Comparison of ENCODE assay signal across 12 cellular contexts in the genomic region with DNA sequence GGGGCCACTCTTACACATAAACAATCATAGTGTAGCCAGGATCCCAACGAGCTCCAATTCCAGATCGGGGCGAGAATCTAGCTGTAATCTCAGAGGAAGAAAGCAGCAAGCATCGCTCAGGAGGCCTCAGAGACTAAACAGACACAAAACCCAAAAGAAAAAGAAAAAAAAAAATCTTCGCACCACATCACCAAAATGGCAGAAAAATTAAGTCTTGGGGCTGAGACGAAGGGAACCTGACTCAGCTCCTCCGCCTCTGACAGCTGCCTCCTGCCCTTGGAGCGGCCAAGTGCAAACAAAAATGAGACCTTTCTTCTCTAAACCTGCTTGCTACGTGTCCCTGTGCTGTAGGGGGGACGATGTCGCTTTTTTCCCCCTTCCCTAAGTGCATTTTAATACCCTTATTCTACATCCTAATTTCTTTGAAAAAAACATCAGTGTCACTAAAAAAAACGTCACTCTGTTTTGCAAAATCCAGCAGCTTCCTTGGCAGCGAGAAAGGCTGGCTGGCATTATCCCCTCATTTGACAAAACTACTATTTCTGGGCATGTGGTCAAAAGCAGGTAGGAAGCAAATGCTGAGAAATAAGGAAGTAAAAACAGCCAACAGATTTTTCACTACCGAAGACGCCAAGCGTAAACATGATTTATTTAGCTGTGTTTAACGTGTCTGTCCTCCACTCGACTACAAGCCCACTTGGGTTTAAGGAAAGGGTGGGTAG. TPM values are rescaled to one million over a fixed set of nuclear protein-coding genes. Genes with fewer than 3 reads are reported as not detected.
A peak's percentile ranks its signal among the peaks of the same experiment; 100 is the strongest.
DNase-seq lines count a peak whose midpoint lies in the region; ATAC-seq and TF ChIP-seq lines count a peak whose summit lies in the region.
"Had no signal": no experiment of that assay in that cellular context is flagged by ENCODE, and none has a peak within 500 bp of the region (broad histone marks: within the 10 kb centered on the region; RNA-seq: fewer than 3 reads in every experiment).

No MANE protein-coding gene starts in this region.

- peak overlapping the region; percentile 88 for H3K27ac Mint-ChIP-seq in activated CD8-positive, alpha-beta T cell treated with anti-CD3 and anti-CD28 coated beads, Interleukin-2, amount 10 ng/mL, durations not matched to agents 7 days and 5 days

- H3K4me1 Mint-ChIP-seq in activated CD8-positive, alpha-beta T cell treated with anti-CD3 and anti-CD28 coated beads, Interleukin-2, amount 10 ng/mL, durations not matched to agents 7 days and 5 days (ENCODE audit: low read depth): peaks cover 83% of the 10 kb centered on the region

- POLR2A ChIA-PET in activated CD8-positive, alpha-beta T cell treated with anti-CD3 and anti-CD28 coated beads, Interleukin-2, amount 10 ng/mL, durations not matched to agents 7 days and 5 days (lab: Charles Lee): interaction anchor here (0.8 to 28.3 kb wide), 6 partner anchors 7 to 26 kb away, joined by 3 to 767 read pairs (median 18); a partner anchor contains a TSS

- H3K36me3 ChIP-seq in esophagus (ENCODE audit: control insufficient read depth in 2 of 2, insufficient read depth in 2 of 2, low read length in 1 of 2) (peaks cover 0 to 1% of the 10 kb centered on the region in 2 donors), stomach (no peaks in the 10 kb centered on the region)
- H3K36me3 ChIP-seq: cardiac muscle cell had no signal

- H3K27ac ChIP-seq in esophagus (ENCODE audit: low read depth in 2 of 2, low read length in 1 of 2): peak overlapping the region; percentile 58 to 80
- peak overlapping the region in 3 of 5 donors; percentile 10 to 33 (median 21) for H3K27ac ChIP-seq in stomach
- H3K27ac ChIP-seq: A549, cardiac muscle cell had no signal

- TF ChIP-seq CTCF in stomach (IDR thresholded peaks at IDR 0.05): no peak

- no peak for TF ChIP-seq POLR2A in stomach (IDR thresholded peaks at IDR 0.05)

- peaks cover 10 to 11% of the 10 kb centered on the region in 2 donors for H3K4me1 ChIP-seq in esophagus (ENCODE audit: control insufficient read depth in 2 of 2, insufficient read depth in 2 of 2, low read length in 1 of 2)
- H3K4me1 ChIP-seq in stomach: peaks cover 3 to 11% (median 9%) of the 10 kb centered on the region in 4 donors
- H3K4me1 ChIP-seq: A549 had no signal

- peak; percentile 42 for DNase-seq in activated CD4-positive, alpha-beta T cell treated with anti-CD3 and anti-CD28 coated beads for 1 hour
- DNase-seq in activated CD4-positive, alpha-beta T cell treated with anti-CD3 and anti-CD28 coated beads for 48 hours: no peak
- DNase-seq in activated CD8-positive, alpha-beta T cell treated with anti-CD3 and anti-CD28 coated beads, Interleukin-2, amount 10 ng/mL, durations not matched to agents 7 days and 5 days: peak; percentile 60
- DNase-seq in stomach (no peak), Kasumi-1 (lab: John Stamatoyannopoulos, UW) (no peak), HT-29 (ENCODE audit: low spot score) (no peak)
- DNase-seq: retina had no signal

- peak; percentile 11 for ATAC-seq in activated CD8-positive, alpha-beta T cell treated with anti-CD3 and anti-CD28 coated beads, Interleukin-2, amount 10 ng/mL, durations not matched to agents 7 days and 5 days
- no peak for ATAC-seq in GM18868 (IDR thresholded peaks at IDR 0.05; ENCODE audit: unreplicated experiment)
- ATAC-seq: A549, Right ventricle myocardium inferior had no signal

- no peaks in the 10 kb centered on the region for H3K27me3 Mint-ChIP-seq in activated CD8-positive, alpha-beta T cell treated with anti-CD3 and anti-CD28 coated beads, Interleukin-2, amount 10 ng/mL, durations not matched to agents 7 days and 5 days (ENCODE audit: low read depth)

- H3K27me3 ChIP-seq in esophagus (ENCODE audit: control insufficient read depth in 1 of 2, insufficient read depth in 2 of 2, low read length in 2 of 2): no peaks in the 10 kb centered on the region
- H3K27me3 ChIP-seq in stomach: peaks cover 8 to 65% (median 30%) of the 10 kb centered on the region in 3 donors

- H3K4me3 ChIP-seq in esophagus (ENCODE audit: low read depth in 1 of 2, low read length in 2 of 2) (peak overlapping the region in 1 of 2 donors; percentile 17), stomach (no peak overlapping the region)
- H3K4me3 ChIP-seq: A549, cardiac muscle cell had no signal

- H3K9me3 ChIP-seq in esophagus (ENCODE audit: control insufficient read depth in 2 of 2, insufficient read depth in 1 of 2, low read depth in 1 of 2, low read length in 1 of 2) (peaks cover 0 to 2% of the 10 kb centered on the region in 2 donors), stomach (peaks cover 0 to 2% (median under 1%) of the 10 kb centered on the region in 4 donors)

- TF ChIP-seq EP300 in stomach (IDR thresholded peaks at IDR 0.05): no peak

- H3K4me3 Mint-ChIP-seq in activated CD8-positive, alpha-beta T cell treated with anti-CD3 and anti-CD28 coated beads, Interleukin-2, amount 10 ng/mL, durations not matched to agents 7 days and 5 days: peak overlapping the region; percentile 73

- peaks cover 80% of the 10 kb centered on the region for H3K36me3 Mint-ChIP-seq in activated CD8-positive, alpha-beta T cell treated with anti-CD3 and anti-CD28 coated beads, Interleukin-2, amount 10 ng/mL, durations not matched to agents 7 days and 5 days (ENCODE audit: low read depth)

- CTCF ChIA-PET in activated CD8-positive, alpha-beta T cell treated with anti-CD3 and anti-CD28 coated beads, Interleukin-2, amount 10 ng/mL, durations not matched to agents 7 days and 5 days (lab: Charles Lee): interaction anchor here (0.7 to 20.3 kb wide), 11 partner anchors 8 to 1104 kb away, joined by 3 to 373 read pairs (median 4); a partner anchor contains a TSS

- 27 to 36% methylated on average over 18 of the region's 18 CpGs for WGBS in esophagus, 2 donors
- 32 to 42% (median 40%) methylated on average over 18 of the region's 18 CpGs for WGBS in stomach, 5 donors

- intact Hi-C loops in stomach (cut with DNase I; ENCODE audit: low total_unique reads): no loop called here

- no peaks in the 10 kb centered on the region for H3K9me3 Mint-ChIP-seq in activated CD8-positive, alpha-beta T cell treated with anti-CD3 and anti-CD28 coated beads, Interleukin-2, amount 10 ng/mL, durations not matched to agents 7 days and 5 days (ENCODE audit: insufficient read depth)

RNA-seq across cellular contexts. Expression of a gene that starts 30.5 kb away (rescaled TPM):
- total RNA-seq in activated CD8-positive, alpha-beta T cell treated with anti-CD3 and anti-CD28 coated beads, Interleukin-2, amount 10 ng/mL, durations not matched to agents 7 days and 5 days: 10 to 100 TPM; 68.6 to 70.6 TPM
- polyA plus RNA-seq in esophagus (1 to 10 TPM; 1.7 to 2.2 TPM), stomach (under 1 TPM; 0.15 to 0.90 (median 0.19) TPM)
- total RNA-seq in stomach: 1 to 10 TPM in 4 of 5 donors, not detected in 1; 1.3 to 9.6 (median 2.0) TPM
- 2.4 and 3.2 TPM in 2 replicates for total RNA-seq in HT-29 (2014; rRNA removed; shearing (Covaris generic))

Comparison
In these comparisons a context has a peak if more than half of its experiments do, and no peak if none do; other contexts are left out.
1. DNase-seq: peak in activated CD4-positive, alpha-beta T cell treated with anti-CD3 and anti-CD28 coated beads for 1 hour (single experiment) and activated CD8-positive, alpha-beta T cell treated with anti-CD3 and anti-CD28 coated beads, Interleukin-2, amount 10 ng/mL, durations not matched to agents 7 days and 5 days (single experiment); none in activated CD4-positive, alpha-beta T cell treated with anti-CD3 and anti-CD28 coated beads for 48 hours (single experiment), stomach (single experiment), Kasumi-1 (0 of 2) and HT-29 (single experiment).
2. RNA of a gene that starts 30.5 kb away (total RNA-seq): 68.6 to 70.6 TPM in activated CD8-positive, alpha-beta T cell treated with anti-CD3 and anti-CD28 coated beads, Interleukin-2, amount 10 ng/mL, durations not matched to agents 7 days and 5 days; 2.4 to 3.2 TPM in HT-29 and 1.3 to 9.6 TPM in stomach; every median in the first group is over 4 times any median in the second.